Comparison of ENCODE assay signal across 8 cellular contexts in the genomic region with DNA sequence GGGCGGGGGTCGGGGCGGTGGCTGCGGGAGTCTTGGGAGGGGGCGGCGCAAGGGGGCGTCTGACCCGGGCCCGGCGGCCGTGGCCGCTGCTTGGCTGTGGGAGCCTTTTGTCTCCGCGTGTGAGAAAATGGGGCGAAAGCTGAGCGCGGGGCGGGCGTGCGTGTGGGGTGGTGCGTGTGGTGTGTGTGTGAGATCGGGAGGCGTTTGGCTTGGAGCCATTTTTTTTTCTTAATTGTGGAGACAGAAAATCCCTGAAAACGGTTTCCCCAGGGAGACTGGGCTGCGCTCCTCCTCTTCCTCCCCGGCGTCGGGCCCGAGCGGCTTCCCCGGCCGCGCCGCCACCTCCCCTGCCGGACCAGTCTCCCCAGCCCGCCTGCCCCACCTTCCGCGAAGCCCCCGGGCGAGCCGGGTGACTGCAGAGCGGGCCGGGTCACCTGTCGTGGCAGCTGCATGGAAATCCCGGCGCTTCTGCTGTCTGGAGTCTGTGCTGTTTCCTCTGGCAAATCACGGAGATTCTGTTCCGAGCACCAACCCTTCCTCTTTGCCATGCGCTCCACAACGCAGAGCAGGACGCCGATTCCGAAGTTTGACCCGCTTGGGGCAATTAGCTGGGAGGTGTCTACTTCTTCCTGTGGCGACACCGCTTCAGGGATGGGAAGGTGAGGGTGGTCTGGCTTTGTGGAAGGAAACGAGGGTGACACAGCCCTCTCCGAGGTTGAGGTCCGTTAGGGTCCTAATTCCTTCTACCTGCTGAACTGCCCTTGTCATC.
DNase-seq lines count a peak whose midpoint lies in the region; ATAC-seq and TF ChIP-seq lines count a peak whose summit lies in the region.

No MANE protein-coding gene starts in this region.

- intact Hi-C loops in esophagus muscularis mucosa (cut with DNase I): loop anchor here (5.0 kb wide), 2 partner anchors 50 to 325 kb away; no protein-coding TSS in a partner anchor

- DNase-seq in AG09309 (ENCODE audit: low read depth): no peak
- peak; percentile 47 to 61 for DNase-seq in activated T-cell treated with anti-CD3 and anti-CD28 coated beads, Interleukin-2, amount 50 U/mL, for 72 hours
- no peak for DNase-seq in esophagus muscularis mucosa (ENCODE audit: extremely low spot score)

- no peaks in the 10 kb centered on the region for H3K9me2 ChIP-seq in OCI-LY1 (ENCODE audit: low read depth, low read length)

- H3K27me3 Mint-ChIP-seq in activated T-cell treated with anti-CD3 and anti-CD28 coated beads, Interleukin-2, amount 50 U/mL, for 72 hours (ENCODE audit: low read depth): no peaks in the 10 kb centered on the region
- no peaks in the 10 kb centered on the region for H3K27me3 Mint-ChIP-seq in stimulated activated naive CD8-positive, alpha-beta T cell treated with anti-CD3 and anti-CD28 coated beads, Interleukin-15, Interleukin-2, amounts not matched to agents 100 ng/mL and 50 ng/mL, for 24 hours

- H3K9me3 ChIP-seq in OCI-LY1 (ENCODE audit: low read length): no peaks in the 10 kb centered on the region
- H3K9me3 ChIP-seq in esophagus muscularis mucosa: no peaks in the 10 kb centered on the region
- H3K9me3 ChIP-seq in muscle layer of colon (ENCODE audit: low read length): no peaks in the 10 kb centered on the region

- no peak for TF ChIP-seq POLR2A in esophagus muscularis mucosa (IDR thresholded peaks at IDR 0.05; ENCODE audit: low read depth)

- peak overlapping the region; percentile 79 for H3K27ac ChIP-seq in OCI-LY1 (ENCODE audit: low read depth, low read length, poor library complexity, severe bottlenecking)
- H3K27ac ChIP-seq in esophagus muscularis mucosa (replicated peaks in 1 of 4): peak overlapping the region; percentile 76 to 94 (median 86)
- peak overlapping the region; percentile 6 for H3K27ac ChIP-seq in muscle layer of colon (ENCODE audit: low read depth, low read length)

- peak overlapping the region; percentile 88 for H3K4me2 ChIP-seq in OCI-LY1 (ENCODE audit: low read length)

- TF ChIP-seq CTCF in AG09309 (IDR thresholded peaks at IDR 0.05; ENCODE audit: control insufficient read depth, insufficient read depth, low read depth, low read length, missing control alignments): no peak
- TF ChIP-seq CTCF in OCI-LY1 (IDR thresholded peaks at IDR 0.05; ENCODE audit: low read length): no peak
- TF ChIP-seq CTCF in esophagus muscularis mucosa (IDR thresholded peaks at IDR 0.05): peak in 1 of 3 experiments; percentile 3

- H3K27me3 ChIP-seq in OCI-LY1 (ENCODE audit: insufficient read depth, low read length) (no peaks in the 10 kb centered on the region), esophagus muscularis mucosa (no peaks in the 10 kb centered on the region), muscle layer of colon (ENCODE audit: control insufficient read depth in 1 of 2, insufficient read depth in 2 of 2, low read length in 2 of 2) (no peaks in the 10 kb centered on the region)

- TF ChIP-seq EP300 in esophagus muscularis mucosa (IDR thresholded peaks at IDR 0.05): no peak

- H3K36me3 Mint-ChIP-seq in activated T-cell treated with anti-CD3 and anti-CD28 coated beads, Interleukin-2, amount 50 U/mL, for 72 hours (ENCODE audit: insufficient read depth in 2 of 2): peaks cover 0 to 2% of the 10 kb centered on the region in 2 donors
- H3K36me3 Mint-ChIP-seq in stimulated activated naive CD8-positive, alpha-beta T cell treated with anti-CD3 and anti-CD28 coated beads, Interleukin-15, Interleukin-2, amounts not matched to agents 100 ng/mL and 50 ng/mL, for 24 hours (ENCODE audit: low read depth): no peaks in the 10 kb centered on the region

- H3K4me3 ChIP-seq in AG09309 (ENCODE audit: control insufficient read depth, low read depth, low read length) (peak overlapping the region; percentile 83), OCI-LY1 (ENCODE audit: low read depth, low read length, poor library complexity, severe bottlenecking) (peak overlapping the region; percentile 82), esophagus muscularis mucosa (peak overlapping the region; percentile 74 to 97 (median 86)), muscle layer of colon (ENCODE audit: low read depth in 1 of 2, low read length in 2 of 2) (peak overlapping the region; percentile 59 to 62)

- peak overlapping the region; percentile 90 to 91 for H3K4me3 Mint-ChIP-seq in activated T-cell treated with anti-CD3 and anti-CD28 coated beads, Interleukin-2, amount 50 U/mL, for 72 hours
- peak overlapping the region; percentile 90 for H3K4me3 Mint-ChIP-seq in stimulated activated naive CD8-positive, alpha-beta T cell treated with anti-CD3 and anti-CD28 coated beads, Interleukin-15, Interleukin-2, amounts not matched to agents 100 ng/mL and 50 ng/mL, for 24 hours

- no peaks in the 10 kb centered on the region for H3K9me3 Mint-ChIP-seq in activated T-cell treated with anti-CD3 and anti-CD28 coated beads, Interleukin-2, amount 50 U/mL, for 72 hours
- no peaks in the 10 kb centered on the region for H3K9me3 Mint-ChIP-seq in stimulated activated naive CD8-positive, alpha-beta T cell treated with anti-CD3 and anti-CD28 coated beads, Interleukin-15, Interleukin-2, amounts not matched to agents 100 ng/mL and 50 ng/mL, for 24 hours

- no peaks in the 10 kb centered on the region for H3F3A ChIP-seq in OCI-LY1 (ENCODE audit: insufficient read depth, low read length)

- H3K27ac Mint-ChIP-seq in activated T-cell treated with anti-CD3 and anti-CD28 coated beads, Interleukin-2, amount 50 U/mL, for 72 hours: peak overlapping the region; percentile 79
- peak overlapping the region; percentile 87 for H3K27ac Mint-ChIP-seq in stimulated activated naive CD8-positive, alpha-beta T cell treated with anti-CD3 and anti-CD28 coated beads, Interleukin-15, Interleukin-2, amounts not matched to agents 100 ng/mL and 50 ng/mL, for 24 hours

- H3K9ac ChIP-seq in OCI-LY1 (ENCODE audit: low read length) (peak overlapping the region; percentile 76), muscle layer of colon (ENCODE audit: low read length) (peak overlapping the region; percentile 14)

- peaks cover 47% of the 10 kb centered on the region for H3K79me2 ChIP-seq in OCI-LY1 (ENCODE audit: insufficient read depth, low read length)

- H3K4me1 Mint-ChIP-seq in activated T-cell treated with anti-CD3 and anti-CD28 coated beads, Interleukin-2, amount 50 U/mL, for 72 hours (ENCODE audit: low read depth): peaks cover 31% of the 10 kb centered on the region
- peaks cover 44% of the 10 kb centered on the region for H3K4me1 Mint-ChIP-seq in stimulated activated naive CD8-positive, alpha-beta T cell treated with anti-CD3 and anti-CD28 coated beads, Interleukin-15, Interleukin-2, amounts not matched to agents 100 ng/mL and 50 ng/mL, for 24 hours (ENCODE audit: low read depth)

- ATAC-seq in GM19372 (IDR thresholded peaks at IDR 0.05; ENCODE audit: low read depth, unreplicated experiment) (peak; percentile 36), HG03521 (IDR thresholded peaks at IDR 0.05; ENCODE audit: unreplicated experiment) (peak; percentile 26)
- ATAC-seq in activated T-cell treated with anti-CD3 and anti-CD28 coated beads, Interleukin-2, amount 50 U/mL, for 72 hours (replicated peaks in 1 of 2): peak; percentile 46 to 58

- H3K36me3 ChIP-seq in OCI-LY1 (ENCODE audit: insufficient read depth, low read length) (0 out of 2 replicates have a peak, but pooled peaks cover 4% of the 10 kb centered on the region), esophagus muscularis mucosa (no peaks in the 10 kb centered on the region), muscle layer of colon (ENCODE audit: insufficient read depth, low read length) (no peaks in the 10 kb centered on the region)

- H2AFZ ChIP-seq in OCI-LY1 (ENCODE audit: low read length): no peak overlapping the region

- H4K20me1 ChIP-seq in OCI-LY1 (ENCODE audit: insufficient read depth, low read length): no peaks in the 10 kb centered on the region

- H3K4me1 ChIP-seq in OCI-LY1 (ENCODE audit: insufficient read depth, low read length, severe bottlenecking) (peaks cover 46% of the 10 kb centered on the region), esophagus muscularis mucosa (peaks cover 10 to 25% (median 20%) of the 10 kb centered on the region in 4 donors), muscle layer of colon (ENCODE audit: insufficient read depth, low read length) (peaks cover 10% of the 10 kb centered on the region)

- WGBS in esophagus muscularis mucosa: 0% methylated on average over 28 of the region's 59 CpGs

Comparison
In these comparisons a context has a peak if more than half of its experiments do, and no peak if none do; other contexts are left out.
1. DNase-seq: peak in activated T-cell treated with anti-CD3 and anti-CD28 coated beads, Interleukin-2, amount 50 U/mL, for 72 hours (2 of 2); none in AG09309 (single experiment) and esophagus muscularis mucosa (single experiment).
2. H3K27ac ChIP-seq: peak in every context shown above with its lines; median percentile 86 in esophagus muscularis mucosa; 79 in OCI-LY1; 6 in muscle layer of colon.
3. Peak in every context shown above with its lines, with median percentiles within 50 percentile points of each other: H3K4me3 ChIP-seq and ATAC-seq.